8 cellular contexts compared by ENCODE assay signal in the genomic region with DNA sequence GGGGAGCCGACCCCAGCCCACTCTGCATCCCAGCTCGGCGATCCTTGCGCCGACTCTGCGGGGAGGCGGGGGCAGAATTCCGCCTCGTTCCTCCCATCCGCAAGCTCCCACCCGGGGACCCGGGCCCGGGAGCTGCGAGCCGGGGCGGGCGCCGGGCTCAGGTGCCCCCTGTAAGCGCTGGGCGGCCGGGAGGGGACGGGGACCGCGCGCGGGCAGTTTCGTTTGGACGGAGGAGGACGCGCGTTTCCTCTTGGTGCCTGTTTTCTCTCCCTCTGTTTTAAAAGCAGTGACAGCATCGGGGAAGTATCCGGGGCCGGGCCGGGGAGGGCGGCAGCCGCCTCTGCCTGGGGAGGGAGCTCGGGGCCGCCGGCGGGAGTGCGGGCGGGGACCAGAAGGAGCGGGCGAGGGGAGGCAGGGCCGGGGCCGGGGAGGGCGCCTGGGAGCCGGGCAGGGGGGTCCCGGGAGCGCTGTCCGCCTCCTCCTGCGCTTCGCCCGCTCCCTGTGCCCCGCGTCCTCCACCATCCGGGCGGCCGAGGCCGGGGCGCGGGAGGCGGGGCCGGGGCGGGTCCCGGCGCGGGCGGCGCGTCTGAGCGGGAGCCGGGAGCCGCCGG. TPM values are rescaled to one million over a fixed set of nuclear protein-coding genes. Genes with fewer than 3 reads are reported as not detected.
A peak's percentile ranks its signal among the peaks of the same experiment; 100 is the strongest.
DNase-seq lines count a peak whose midpoint lies in the region; ATAC-seq and TF ChIP-seq lines count a peak whose summit lies in the region.

No MANE protein-coding gene starts in this region.

- peak overlapping the region; percentile 92 for H3K4me2 ChIP-seq in GM23338

- TF ChIP-seq CTCF in GM23338 (conservative IDR thresholded peaks at IDR 0.05; ENCODE audit: low read depth in 2 of 2): no peak

- no peaks in the 10 kb centered on the region for H3K9me2 ChIP-seq in GM23338 (ENCODE audit: insufficient read depth)

- peaks cover 30% of the 10 kb centered on the region for H3K27me3 Mint-ChIP-seq in GM23338 (ENCODE audit: insufficient read depth, low read depth, poor library complexity)

- H4K20me1 ChIP-seq in GM23338 (replicated peaks; ENCODE audit: insufficient read depth): no peaks in the 10 kb centered on the region

- H3K4me3 Mint-ChIP-seq in GM23338: peak overlapping the region; percentile 63; the same call in 2 of the 3 replicates
- peak overlapping the region; percentile 76 for H3K4me3 Mint-ChIP-seq in stimulated activated effector memory CD8-positive, alpha-beta T cell treated with anti-CD3 and anti-CD28 coated beads, Interleukin-12 subunit alpha, Interleukin-12 subunit beta, amount 100 ng/mL, for 72 hours

- peaks cover 45% of the 10 kb centered on the region for H3K79me2 ChIP-seq in GM23338 (replicated peaks; ENCODE audit: insufficient read depth)

- no peaks in the 10 kb centered on the region for H3K27me3 ChIP-seq in GM23338 (ENCODE audit: insufficient read depth)

- DNase-seq in GM23338 (ENCODE audit: low spot score) (peak; percentile 74), T-helper 9 cell (peak; percentile 31), kidney tubule cell (ENCODE audit: low spot score) (peak; percentile 74), Ammon's horn (ENCODE audit: low spot score) (no peak)
- peak; percentile 30 for DNase-seq in central memory CD4-positive, alpha-beta T cell
- peak; percentile 23 to 67 for DNase-seq in stimulated activated effector memory CD8-positive, alpha-beta T cell treated with anti-CD3 and anti-CD28 coated beads, Interleukin-12 subunit alpha, Interleukin-12 subunit beta, amount 100 ng/mL, for 72 hours (ENCODE audit: low spot score in 2 of 2)

- no peaks in the 10 kb centered on the region; the same call in 1 of the 2 replicates for H3K36me3 ChIP-seq in GM23338 (ENCODE audit: insufficient read depth)

- H3F3A ChIP-seq in GM23338 (replicated peaks; ENCODE audit: low read depth): peaks cover 14% of the 10 kb centered on the region; the same call in 1 of the 2 replicates

- H2AFZ ChIP-seq in GM23338: no peak overlapping the region; the same call in 1 of the 2 replicates

- H3K4me3 ChIP-seq in GM23338: peak overlapping the region; percentile 97

- no peak overlapping the region for H3K27ac Mint-ChIP-seq in GM23338
- H3K27ac Mint-ChIP-seq in stimulated activated effector memory CD8-positive, alpha-beta T cell treated with anti-CD3 and anti-CD28 coated beads, Interleukin-12 subunit alpha, Interleukin-12 subunit beta, amount 100 ng/mL, for 72 hours: no peak overlapping the region

- H3K36me3 Mint-ChIP-seq in GM23338 (ENCODE audit: low read depth): peaks cover 16% of the 10 kb centered on the region
- H3K36me3 Mint-ChIP-seq in stimulated activated effector memory CD8-positive, alpha-beta T cell treated with anti-CD3 and anti-CD28 coated beads, Interleukin-12 subunit alpha, Interleukin-12 subunit beta, amount 100 ng/mL, for 72 hours: no peaks in the 10 kb centered on the region

- H3K27ac ChIP-seq in GM23338 (ENCODE audit: low read depth): no peak overlapping the region

- 0 out of 3 replicates have a peak, but pooled peaks cover 2% of the 10 kb centered on the region for H3K9me3 Mint-ChIP-seq in GM23338
- no peaks in the 10 kb centered on the region for H3K9me3 Mint-ChIP-seq in stimulated activated effector memory CD8-positive, alpha-beta T cell treated with anti-CD3 and anti-CD28 coated beads, Interleukin-12 subunit alpha, Interleukin-12 subunit beta, amount 100 ng/mL, for 72 hours

- H3K4me1 ChIP-seq in GM23338 (ENCODE audit: insufficient read depth): peaks cover 39% of the 10 kb centered on the region

- ATAC-seq in GM23338: peak; percentile 9
- ATAC-seq in stimulated activated effector memory CD8-positive, alpha-beta T cell treated with anti-CD3 and anti-CD28 coated beads, Interleukin-12 subunit alpha, Interleukin-12 subunit beta, amount 100 ng/mL, for 72 hours: peak; percentile 65
- ATAC-seq in HG02588 (IDR thresholded peaks at IDR 0.05; ENCODE audit: unreplicated experiment): no peak
- no peak for ATAC-seq in GM21737 (IDR thresholded peaks at IDR 0.05; ENCODE audit: unreplicated experiment)

- peaks cover 47% of the 10 kb centered on the region for H3K4me1 Mint-ChIP-seq in GM23338
- H3K4me1 Mint-ChIP-seq in stimulated activated effector memory CD8-positive, alpha-beta T cell treated with anti-CD3 and anti-CD28 coated beads, Interleukin-12 subunit alpha, Interleukin-12 subunit beta, amount 100 ng/mL, for 72 hours: peaks cover 44% of the 10 kb centered on the region

TF ChIP-seq in GM23338, 12 proteins besides CTCF, POLR2A, EP300 and RAD21 (continues in another document):
- TF ChIP-seq REST (IDR thresholded peaks at IDR 0.05; ENCODE audit: unreplicated experiment) (no peak), EZH2phosphoT487 (IDR thresholded peaks at IDR 0.05; ENCODE audit: unreplicated experiment) (no peak), EZH2 (IDR thresholded peaks at IDR 0.05; ENCODE audit: low read depth, unreplicated experiment) (no peak), STAT1 (IDR thresholded peaks at IDR 0.05; ENCODE audit: unreplicated experiment) (no peak), ZNF331 (CRISPR knock-in tag; IDR thresholded peaks at IDR 0.05; ENCODE audit: low read depth) (no peak), JUNB (IDR thresholded peaks at IDR 0.05; ENCODE audit: unreplicated experiment) (no peak)
- TF ChIP-seq, protein P1, sequence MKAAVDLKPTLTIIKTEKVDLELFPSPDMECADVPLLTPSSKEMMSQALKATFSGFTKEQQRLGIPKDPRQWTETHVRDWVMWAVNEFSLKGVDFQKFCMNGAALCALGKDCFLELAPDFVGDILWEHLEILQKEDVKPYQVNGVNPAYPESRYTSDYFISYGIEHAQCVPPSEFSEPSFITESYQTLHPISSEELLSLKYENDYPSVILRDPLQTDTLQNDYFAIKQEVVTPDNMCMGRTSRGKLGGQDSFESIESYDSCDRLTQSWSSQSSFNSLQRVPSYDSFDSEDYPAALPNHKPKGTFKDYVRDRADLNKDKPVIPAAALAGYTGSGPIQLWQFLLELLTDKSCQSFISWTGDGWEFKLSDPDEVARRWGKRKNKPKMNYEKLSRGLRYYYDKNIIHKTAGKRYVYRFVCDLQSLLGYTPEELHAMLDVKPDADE (IDR thresholded peaks at IDR 0.05): no peak

RNA-seq across cellular contexts. Expression of gene RAP1GAP2, which starts 57.0 kb away (rescaled TPM):
- total RNA-seq in GM23338 (2014; rRNA removed; shearing (Covaris generic)): 40.3 and 46.1 TPM in 2 replicates
- 17.8 and 18.6 TPM in 2 replicates for polyA plus RNA-seq in GM23338 (2016; fragmentation: Nextera tagmentation; extraction: Ambion mirVana)

Comparison
In these comparisons a context has a peak if more than half of its experiments do, and no peak if none do; other contexts are left out.
1. ATAC-seq: peak in GM23338 (single experiment) and stimulated activated effector memory CD8-positive, alpha-beta T cell treated with anti-CD3 and anti-CD28 coated beads, Interleukin-12 subunit alpha, Interleukin-12 subunit beta, amount 100 ng/mL, for 72 hours (single experiment); none in HG02588 (single experiment) and GM21737 (single experiment).